ENCODE assay signal across 8 cellular contexts in genomic region chr16:11560701-11561439, GRCh38. TPM values are rescaled to one million over a fixed set of nuclear protein-coding genes. Genes with fewer than 3 reads are reported as not detected.
DNase-seq lines count a peak whose midpoint lies in the region; ATAC-seq lines count a peak whose summit lies in the region.

No MANE protein-coding gene starts in this region.

- intact Hi-C loops in left cardiac atrium (cut with DNase I): no loop called here

- DNase-seq in HPDE6-E6E7 (ENCODE audit: extremely low spot score): peak; percentile 40
- peak; percentile 55 for DNase-seq in activated T-helper 1 cell treated with Interleukin-2 at 50 U/mL for 16 hours (ENCODE audit: low read depth)
- DNase-seq in left cardiac atrium: peak; percentile 58
- peak; percentile 59 for DNase-seq in stimulated activated CD4-positive, alpha-beta T cell treated with anti-CD3 and anti-CD28 coated beads, Interleukin-4, amount 100 ng/mL, for 24 hours
- no peak for DNase-seq in SKM-1 treated with dmso at 0.1 percent for 144 hours (lab: John Stamatoyannopoulos, UW; ENCODE audit: unreplicated experiment)
- DNase-seq in NCI-H146 treated with DMSO at 0.1 percent for 48 hours (lab: John Stamatoyannopoulos, UW; ENCODE audit: unreplicated experiment): no peak

- ATAC-seq in left cardiac atrium (peak; percentile 48 to 64), HG03565 (IDR thresholded peaks at IDR 0.05; ENCODE audit: unreplicated experiment) (no peak), GM21360 (IDR thresholded peaks at IDR 0.05; ENCODE audit: unreplicated experiment) (no peak)

RNA-seq across cellular contexts. Expression of gene LITAF, which starts 25.8 kb away (rescaled TPM):
- total RNA-seq in left cardiac atrium: 10 to 100 TPM; 76.3 to 86.0 TPM

Comparison
In these comparisons a context has a peak if more than half of its experiments do, and no peak if none do; other contexts are left out.
1. DNase-seq: peak in HPDE6-E6E7 (single experiment), activated T-helper 1 cell treated with Interleukin-2 at 50 U/mL for 16 hours (single experiment), left cardiac atrium (single experiment) and stimulated activated CD4-positive, alpha-beta T cell treated with anti-CD3 and anti-CD28 coated beads, Interleukin-4, amount 100 ng/mL, for 24 hours (single experiment); none in SKM-1 treated with dmso at 0.1 percent for 144 hours (single experiment) and NCI-H146 treated with DMSO at 0.1 percent for 48 hours (single experiment).
2. ATAC-seq: peak in left cardiac atrium (2 of 2); none in HG03565 (single experiment) and GM21360 (single experiment).